Comparison of ENCODE assay signal across 2 cellular contexts in genomic region chr22:43110927-43111623, GRCh38.
TF ChIP-seq lines count a peak whose summit lies in the region.

No MANE protein-coding gene starts in this region.

TF ChIP-seq in SK-N-SH treated with all-trans-retinoic acid at 6 μM for 48 hours, 23 proteins besides CTCF, POLR2A, EP300 and RAD21:
- TF ChIP-seq, protein P1, sequence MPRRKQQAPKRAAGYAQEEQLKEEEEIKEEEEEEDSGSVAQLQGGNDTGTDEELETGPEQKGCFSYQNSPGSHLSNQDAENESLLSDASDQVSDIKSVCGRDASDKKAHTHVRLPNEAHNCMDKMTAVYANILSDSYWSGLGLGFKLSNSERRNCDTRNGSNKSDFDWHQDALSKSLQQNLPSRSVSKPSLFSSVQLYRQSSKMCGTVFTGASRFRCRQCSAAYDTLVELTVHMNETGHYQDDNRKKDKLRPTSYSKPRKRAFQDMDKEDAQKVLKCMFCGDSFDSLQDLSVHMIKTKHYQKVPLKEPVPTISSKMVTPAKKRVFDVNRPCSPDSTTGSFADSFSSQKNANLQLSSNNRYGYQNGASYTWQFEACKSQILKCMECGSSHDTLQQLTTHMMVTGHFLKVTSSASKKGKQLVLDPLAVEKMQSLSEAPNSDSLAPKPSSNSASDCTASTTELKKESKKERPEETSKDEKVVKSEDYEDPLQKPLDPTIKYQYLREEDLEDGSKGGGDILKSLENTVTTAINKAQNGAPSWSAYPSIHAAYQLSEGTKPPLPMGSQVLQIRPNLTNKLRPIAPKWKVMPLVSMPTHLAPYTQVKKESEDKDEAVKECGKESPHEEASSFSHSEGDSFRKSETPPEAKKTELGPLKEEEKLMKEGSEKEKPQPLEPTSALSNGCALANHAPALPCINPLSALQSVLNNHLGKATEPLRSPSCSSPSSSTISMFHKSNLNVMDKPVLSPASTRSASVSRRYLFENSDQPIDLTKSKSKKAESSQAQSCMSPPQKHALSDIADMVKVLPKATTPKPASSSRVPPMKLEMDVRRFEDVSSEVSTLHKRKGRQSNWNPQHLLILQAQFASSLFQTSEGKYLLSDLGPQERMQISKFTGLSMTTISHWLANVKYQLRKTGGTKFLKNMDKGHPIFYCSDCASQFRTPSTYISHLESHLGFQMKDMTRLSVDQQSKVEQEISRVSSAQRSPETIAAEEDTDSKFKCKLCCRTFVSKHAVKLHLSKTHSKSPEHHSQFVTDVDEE (CRISPR knock-in tag; IDR thresholded peaks at IDR 0.05): no peak
- no peak for TF ChIP-seq CREB5 (CRISPR knock-in tag; IDR thresholded peaks at IDR 0.05; ENCODE audit: low read depth)
- TF ChIP-seq, protein P2, sequence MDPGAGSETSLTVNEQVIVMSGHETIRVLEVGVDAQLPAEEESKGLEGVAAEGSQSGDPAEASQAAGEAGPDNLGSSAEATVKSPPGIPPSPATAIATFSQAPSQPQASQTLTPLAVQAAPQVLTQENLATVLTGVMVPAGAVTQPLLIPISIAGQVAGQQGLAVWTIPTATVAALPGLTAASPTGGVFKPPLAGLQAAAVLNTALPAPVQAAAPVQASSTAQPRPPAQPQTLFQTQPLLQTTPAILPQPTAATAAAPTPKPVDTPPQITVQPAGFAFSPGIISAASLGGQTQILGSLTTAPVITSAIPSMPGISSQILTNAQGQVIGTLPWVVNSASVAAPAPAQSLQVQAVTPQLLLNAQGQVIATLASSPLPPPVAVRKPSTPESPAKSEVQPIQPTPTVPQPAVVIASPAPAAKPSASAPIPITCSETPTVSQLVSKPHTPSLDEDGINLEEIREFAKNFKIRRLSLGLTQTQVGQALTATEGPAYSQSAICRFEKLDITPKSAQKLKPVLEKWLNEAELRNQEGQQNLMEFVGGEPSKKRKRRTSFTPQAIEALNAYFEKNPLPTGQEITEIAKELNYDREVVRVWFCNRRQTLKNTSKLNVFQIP (CRISPR knock-in tag; IDR thresholded peaks at IDR 0.05; ENCODE audit: borderline replicate concordance, low read depth): no peak
- no peak for TF ChIP-seq ZFP3 (CRISPR knock-in tag; IDR thresholded peaks at IDR 0.05)
- TF ChIP-seq CSRNP3 (CRISPR knock-in tag; IDR thresholded peaks at IDR 0.05): no peak
- no peak for TF ChIP-seq OSR1 (CRISPR knock-in tag; IDR thresholded peaks at IDR 0.05)
- no peak for TF ChIP-seq TCF4 (CRISPR knock-in tag; IDR thresholded peaks at IDR 0.05; ENCODE audit: borderline replicate concordance)
- TF ChIP-seq ZNF8 (CRISPR knock-in tag; IDR thresholded peaks at IDR 0.05): no peak
- TF ChIP-seq GLIS3 (CRISPR knock-in tag; IDR thresholded peaks at IDR 0.05): no peak
- TF ChIP-seq TOX (CRISPR knock-in tag; IDR thresholded peaks at IDR 0.05; ENCODE audit: borderline replicate concordance): no peak
- TF ChIP-seq ZC3H10 (CRISPR knock-in tag; IDR thresholded peaks at IDR 0.05): no peak
- TF ChIP-seq SNAI2 (CRISPR knock-in tag; IDR thresholded peaks at IDR 0.05): no peak
- TF ChIP-seq CSDC2 (CRISPR knock-in tag; IDR thresholded peaks at IDR 0.05): no peak
- TF ChIP-seq ZNF70 (CRISPR knock-in tag; IDR thresholded peaks at IDR 0.05): no peak
- TF ChIP-seq ZNF565 (CRISPR knock-in tag; conservative IDR thresholded peaks at IDR 0.05; ENCODE audit: low read depth): no peak
- no peak for TF ChIP-seq ZFP30 (CRISPR knock-in tag; IDR thresholded peaks at IDR 0.05)
- TF ChIP-seq ISL1 (CRISPR knock-in tag; IDR thresholded peaks at IDR 0.05): no peak
- TF ChIP-seq PPARA (CRISPR knock-in tag; IDR thresholded peaks at IDR 0.05; ENCODE audit: borderline replicate concordance): no peak
- no peak for TF ChIP-seq ESRRG (CRISPR knock-in tag; IDR thresholded peaks at IDR 0.05)

TF ChIP-seq in GM12878, 131 proteins besides CTCF, POLR2A, EP300 and RAD21:
- TF ChIP-seq BHLHE40 (IDR thresholded peaks at IDR 0.05; ENCODE audit: borderline replicate concordance in 1 of 2, low read depth in 2 of 2, low read length in 1 of 2): peak; percentile 48 to 74; a peak in 2 of 4 replicates
- peak; percentile 50; the same call in 1 of the 2 replicates for TF ChIP-seq IKZF1 (conservative IDR thresholded peaks at IDR 0.05)
- TF ChIP-seq SIX5 (IDR thresholded peaks at IDR 0.05; ENCODE audit: low read depth, low read length, severe bottlenecking): no peak
- no peak for TF ChIP-seq FOXK2 (IDR thresholded peaks at IDR 0.05)
- TF ChIP-seq SP1 (IDR thresholded peaks at IDR 0.05; ENCODE audit: low read depth, low read length): peak; percentile 65
- peak; percentile 47; the same call in 1 of the 2 replicates for TF ChIP-seq TCF12 (IDR thresholded peaks at IDR 0.05; ENCODE audit: low read depth, low read length)
- TF ChIP-seq TCF7 (IDR thresholded peaks at IDR 0.05; ENCODE audit: borderline replicate concordance): no peak
- TF ChIP-seq HDGF (IDR thresholded peaks at IDR 0.05): no peak
- TF ChIP-seq TCF3 (IDR thresholded peaks at IDR 0.05; ENCODE audit: borderline replicate concordance, insufficient read depth, low read depth, low read length): peak; percentile 77
- no peak for TF ChIP-seq TARDBP (IDR thresholded peaks at IDR 0.05; ENCODE audit: borderline replicate concordance)
- TF ChIP-seq EGR1 (IDR thresholded peaks at IDR 0.05; ENCODE audit: borderline replicate concordance in 1 of 2, low read depth in 2 of 2, low read length in 2 of 2): peak in 1 of 2 experiments; percentile 63; a peak in 1 of 3 replicates
- TF ChIP-seq CREB1 (IDR thresholded peaks at IDR 0.05; ENCODE audit: low read depth): no peak
- TF ChIP-seq SRF (IDR thresholded peaks at IDR 0.05; ENCODE audit: low read depth in 2 of 2, low read length in 2 of 2): 0 out of 4 replicates have a peak, but pooled peaks of 1 of the 2 experiments have one; percentile 44
- TF ChIP-seq LARP7 (IDR thresholded peaks at IDR 0.05): peak; percentile 20; the same call in 1 of the 2 replicates
- TF ChIP-seq, protein P3, sequence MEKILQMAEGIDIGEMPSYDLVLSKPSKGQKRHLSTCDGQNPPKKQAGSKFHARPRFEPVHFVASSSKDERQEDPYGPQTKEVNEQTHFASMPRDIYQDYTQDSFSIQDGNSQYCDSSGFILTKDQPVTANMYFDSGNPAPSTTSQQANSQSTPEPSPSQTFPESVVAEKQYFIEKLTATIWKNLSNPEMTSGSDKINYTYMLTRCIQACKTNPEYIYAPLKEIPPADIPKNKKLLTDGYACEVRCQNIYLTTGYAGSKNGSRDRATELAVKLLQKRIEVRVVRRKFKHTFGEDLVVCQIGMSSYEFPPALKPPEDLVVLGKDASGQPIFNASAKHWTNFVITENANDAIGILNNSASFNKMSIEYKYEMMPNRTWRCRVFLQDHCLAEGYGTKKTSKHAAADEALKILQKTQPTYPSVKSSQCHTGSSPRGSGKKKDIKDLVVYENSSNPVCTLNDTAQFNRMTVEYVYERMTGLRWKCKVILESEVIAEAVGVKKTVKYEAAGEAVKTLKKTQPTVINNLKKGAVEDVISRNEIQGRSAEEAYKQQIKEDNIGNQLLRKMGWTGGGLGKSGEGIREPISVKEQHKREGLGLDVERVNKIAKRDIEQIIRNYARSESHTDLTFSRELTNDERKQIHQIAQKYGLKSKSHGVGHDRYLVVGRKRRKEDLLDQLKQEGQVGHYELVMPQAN (conservative IDR thresholded peaks at IDR 0.05): no peak
- TF ChIP-seq SPI1 (IDR thresholded peaks at IDR 0.05; ENCODE audit: borderline replicate concordance, insufficient read depth, low read depth, low read length): no peak
TF ChIP-seq in GM12878: peak in this region for 8.
